ENCODE assay signal across 8 cellular contexts in the genomic region with DNA sequence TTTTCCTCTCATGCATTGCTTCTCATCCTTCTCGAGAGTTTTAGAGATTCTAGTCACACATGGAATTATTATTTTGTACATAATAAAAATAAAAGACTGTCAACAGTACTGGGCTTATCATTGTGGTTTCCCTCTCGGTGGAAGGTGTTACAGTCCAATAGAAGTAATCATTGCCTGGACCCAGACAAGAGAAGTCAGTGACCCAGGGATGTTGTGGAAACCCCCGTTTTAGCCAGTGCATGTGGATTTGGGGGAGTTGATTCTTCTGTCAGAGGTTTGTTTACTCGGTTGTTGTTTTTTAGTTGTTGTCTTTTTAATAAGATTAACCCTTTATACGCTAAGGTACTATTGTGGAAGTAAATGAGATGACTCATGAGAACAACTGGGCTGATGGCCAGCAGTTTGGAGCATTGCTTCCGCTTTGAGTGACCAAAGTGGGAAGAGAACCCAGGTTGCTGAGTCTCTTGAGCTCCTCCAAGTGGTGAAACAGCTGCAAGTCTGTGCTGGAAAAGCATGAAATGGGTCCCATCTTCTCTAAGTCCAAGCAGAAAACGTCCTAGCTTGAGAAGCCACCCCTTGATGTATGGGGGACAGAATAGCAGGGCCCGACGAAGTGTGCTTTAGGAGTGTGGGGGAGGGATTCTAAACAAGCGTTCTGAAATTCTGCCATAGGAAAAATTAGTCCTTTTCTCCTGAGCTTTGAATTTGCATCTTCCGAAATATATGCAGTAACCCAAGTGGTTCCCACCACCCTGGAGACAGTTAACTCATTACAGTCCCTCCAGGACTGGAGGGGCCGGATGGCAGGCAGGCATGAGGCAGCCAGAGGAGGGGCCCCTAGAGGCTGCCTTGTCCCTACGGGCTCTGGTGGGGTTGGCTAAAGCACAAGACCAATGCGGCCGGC.
DNase-seq lines count a peak whose midpoint lies in the region; ATAC-seq and TF ChIP-seq lines count a peak whose summit lies in the region.

No MANE protein-coding gene starts in this region.

- in situ Hi-C loops in mammary epithelial cell (cut with MboI; ENCODE audit: low sequenced_read_pairs in 2 of 2) = no loop called here

- H4K20me1 ChIP-seq in mammary epithelial cell (ENCODE audit: insufficient read depth, low read length) = no peaks in the 10 kb centered on the region

- H3K9me3 ChIP-seq in mammary epithelial cell (replicated peaks; ENCODE audit: insufficient read depth, low read length) (no peaks in the 10 kb centered on the region), lung (ENCODE audit: control insufficient read depth in 2 of 2, insufficient read depth in 1 of 2, low read length in 1 of 2) (no peaks in the 10 kb centered on the region), sigmoid colon (no peaks in the 10 kb centered on the region), uterus (no peaks in the 10 kb centered on the region)

- H3K4me1 ChIP-seq in mammary epithelial cell (ENCODE audit: insufficient read depth, low read length) = no peaks in the 10 kb centered on the region
- H3K4me1 ChIP-seq in lung (ENCODE audit: control insufficient read depth in 2 of 2, insufficient read depth in 2 of 2, low read length in 2 of 2) = peaks cover 0 to 8% of the 10 kb centered on the region in 2 donors
- no peaks in the 10 kb centered on the region for H3K4me1 ChIP-seq in sigmoid colon
- H3K4me1 ChIP-seq in uterus = no peaks in the 10 kb centered on the region

- CTCF ChIA-PET in mammary epithelial cell (lab: Charles Lee; ENCODE audit: low non-redundant PET) = interaction anchor here (0.5 to 1.2 kb wide), 2 partner anchors 13 to 70 kb away, joined by 4 read pairs; no protein-coding TSS in a partner anchor

- BruUV-seq in mammary epithelial cell (replicated peaks; lab: Mats Ljungman, UMichigan) = no TSS peak

- TF ChIP-seq CTCF in mammary epithelial cell (conservative IDR thresholded peaks at IDR 0.05 in 1 of 2, IDR thresholded peaks at IDR 0.05 in 1 of 2; ENCODE audit: extremely low read depth in 1 of 2, insufficient read depth in 1 of 2, low read depth in 1 of 2, low read length in 2 of 2) (peak; percentile 47 to 81), lung (IDR thresholded peaks at IDR 0.05; ENCODE audit: control extremely low read depth, extremely low read depth) (no peak), sigmoid colon (IDR thresholded peaks at IDR 0.05) (no peak), uterus (IDR thresholded peaks at IDR 0.05) (no peak)

- WGBS in mammary epithelial cell (ENCODE audit: low coverage, missing lambda C conversion rate) = 68% methylated on average over 15 of the region's 15 CpGs
- 61 to 65% methylated on average over 15 of the region's 15 CpGs for WGBS in lung, 2 donors
- WGBS in sigmoid colon, 2 donors = 60 to 72% methylated on average over 15 of the region's 15 CpGs

- no peak overlapping the region for H2AFZ ChIP-seq in mammary epithelial cell (ENCODE audit: low read depth, low read length)

- dilution Hi-C loops in mammary epithelial cell (cut with HindIII; ENCODE audit: low sequenced_read_pairs) = no loop called here

- no peak overlapping the region for H3K4me2 ChIP-seq in mammary epithelial cell (ENCODE audit: insufficient read depth, low read depth, low read length)

- no peak for TF ChIP-seq EP300 in sigmoid colon (IDR thresholded peaks at IDR 0.05)

- intact Hi-C loops in mammary epithelial cell (cut with micrococcal nuclease) (loop anchor here (1.0 to 5.0 kb wide), 2 partner anchors 37 to 65 kb away; no protein-coding TSS in a partner anchor), sigmoid colon (cut with DNase I) (no loop called here), uterus (cut with DNase I; ENCODE audit: low total_unique reads) (no loop called here)

- TF ChIP-seq POLR2A in sigmoid colon (IDR thresholded peaks at IDR 0.05) (no peak), uterus (IDR thresholded peaks at IDR 0.05) (no peak)

- H3K9ac ChIP-seq in mammary epithelial cell (ENCODE audit: insufficient read depth, low read length) = no peak overlapping the region

- H3K79me2 ChIP-seq in mammary epithelial cell (ENCODE audit: insufficient read depth, low read length) = no peaks in the 10 kb centered on the region

- H3K36me3 ChIP-seq in mammary epithelial cell (ENCODE audit: insufficient read depth, low read length) (no peaks in the 10 kb centered on the region), lung (ENCODE audit: control insufficient read depth in 2 of 2, insufficient read depth in 2 of 2, low read length in 2 of 2) (no peaks in the 10 kb centered on the region), sigmoid colon (no peaks in the 10 kb centered on the region), uterus (no peaks in the 10 kb centered on the region)

- H3K4me3 ChIP-seq in mammary epithelial cell (replicated peaks in 1 of 3; ENCODE audit: insufficient read depth in 1 of 3, low read depth in 2 of 3, low read length in 3 of 3) = no peak overlapping the region
- no peak overlapping the region for H3K4me3 ChIP-seq in lung
- no peak overlapping the region for H3K4me3 ChIP-seq in sigmoid colon
- no peak overlapping the region for H3K4me3 ChIP-seq in uterus

- H3K27ac ChIP-seq in mammary epithelial cell (ENCODE audit: insufficient read depth, low read depth, low read length) (no peak overlapping the region), lung (ENCODE audit: low read depth in 1 of 2, low read length in 1 of 2) (no peak overlapping the region), sigmoid colon (no peak overlapping the region), uterus (no peak overlapping the region)

- ATAC-seq in lung (ENCODE audit: insufficient read depth, low FRiP score) (no peak), GM18511 (IDR thresholded peaks at IDR 0.05; ENCODE audit: unreplicated experiment) (no peak)

- DNase-seq in NCI-H345 (lab: John Stamatoyannopoulos, UW) (peak; percentile 31), NCI-H345 treated with DMSO at 0.1 percent for 48 hours (lab: John Stamatoyannopoulos, UW; ENCODE audit: unreplicated experiment) (no peak), NCI-H226 (peak; percentile 80), mammary epithelial cell (peak; percentile 63), lung (ENCODE audit: low spot score) (peak; percentile 70), sigmoid colon (no peak), uterus (no peak)

- peaks cover 1% of the 10 kb centered on the region for H3K27me3 ChIP-seq in mammary epithelial cell (ENCODE audit: insufficient read depth, low read length)
- no peaks in the 10 kb centered on the region for H3K27me3 ChIP-seq in lung (ENCODE audit: control insufficient read depth, insufficient read depth)
- peaks cover 0 to 24% (median 0%) of the 10 kb centered on the region in 3 donors for H3K27me3 ChIP-seq in sigmoid colon
- no peaks in the 10 kb centered on the region for H3K27me3 ChIP-seq in uterus

Comparison
In these comparisons a context has a peak if more than half of its experiments do, and no peak if none do; other contexts are left out.
1. DNase-seq: peak in NCI-H345 (single experiment), NCI-H226 (single experiment), mammary epithelial cell (single experiment) and lung (single experiment); none in NCI-H345 treated with DMSO at 0.1 percent for 48 hours (single experiment), sigmoid colon (single experiment) and uterus (0 of 2).
2. CTCF ChIP-seq: peak in mammary epithelial cell (2 of 2); none in lung (single experiment), sigmoid colon (0 of 4) and uterus (0 of 4).